Comparison of ENCODE assay signal across 27 cellular contexts in the genomic region with DNA sequence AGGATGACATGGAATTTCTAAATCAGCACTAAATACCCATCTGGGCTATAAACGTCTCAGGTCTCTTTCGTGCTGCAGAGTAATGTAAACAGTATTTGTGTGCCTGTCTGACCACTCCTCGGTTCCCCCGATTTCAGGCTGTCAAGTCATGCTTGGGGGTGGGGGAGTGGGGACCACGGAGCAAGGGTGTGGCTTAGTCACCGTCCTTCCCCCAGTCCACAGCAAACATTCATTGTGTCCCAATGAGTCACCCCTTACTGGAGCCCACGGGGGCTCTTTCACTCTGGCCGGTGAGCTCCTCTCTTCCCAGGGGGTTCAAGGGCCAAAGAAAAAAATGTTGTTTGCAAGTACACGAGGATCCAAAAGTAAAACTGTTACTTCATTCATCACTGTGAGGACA.
DNase-seq lines count a peak whose midpoint lies in the region; ATAC-seq, FAIRE-seq and TF ChIP-seq lines count a peak whose summit lies in the region.
"Had no signal": no experiment of that assay in that cellular context is flagged by ENCODE, and none has a peak within 500 bp of the region (broad histone marks: within the 10 kb centered on the region; RNA-seq: fewer than 3 reads in every experiment).

No MANE protein-coding gene starts in this region.

- H3K36me3 Mint-ChIP-seq in astrocyte (ENCODE audit: low read depth, unreplicated experiment) (no peaks in the 10 kb centered on the region), endothelial cell (ENCODE audit: low read depth, unreplicated experiment) (peaks cover 9% of the 10 kb centered on the region)

- H3K4me3 ChIP-seq in astrocyte (ENCODE audit: insufficient read depth, low read depth, low read length): no peak overlapping the region
- H3K4me3 ChIP-seq in mesodermal cell (ENCODE audit: extremely low read depth, insufficient read depth, low read length, poor library complexity, severe bottlenecking): no peak overlapping the region
- no peak overlapping the region for H3K4me3 ChIP-seq in aorta (ENCODE audit: low read length in 2 of 2)
- no peak overlapping the region for H3K4me3 ChIP-seq in pancreas
- H3K4me3 ChIP-seq: gastrocnemius medialis, HAP-1, upper lobe of left lung had no signal

- H3K9ac ChIP-seq in astrocyte (ENCODE audit: low read length): peak overlapping the region; percentile 58
- H3K9ac ChIP-seq: KMS-11 had no signal

- TF ChIP-seq CTCF in astrocyte (IDR thresholded peaks at IDR 0.05; ENCODE audit: insufficient read depth, low read depth, low read length) (no peak), endothelial cell (IDR thresholded peaks at IDR 0.05; ENCODE audit: unreplicated experiment) (no peak), pancreas (IDR thresholded peaks at IDR 0.05) (no peak)

- no peak overlapping the region for H3K4me3 Mint-ChIP-seq in astrocyte (ENCODE audit: unreplicated experiment)
- no peak overlapping the region for H3K4me3 Mint-ChIP-seq in endothelial cell (ENCODE audit: unreplicated experiment)
- H3K4me3 Mint-ChIP-seq: activated CD4-positive, alpha-beta T cell treated with anti-CD3 and anti-CD28 coated beads, Interleukin-2, amount 10 ng/mL, durations not matched to agents 24 days and 14 days; activated T-cell treated with anti-CD3 and anti-CD28 coated beads, Interleukin-2, amount 50 U/mL, for 72 hours; T-helper 17 cell had no signal

- H3K4me2 ChIP-seq in astrocyte (ENCODE audit: low read length): peak overlapping the region; percentile 62
- H3K4me2 ChIP-seq: KMS-11 had no signal

- H3K4me1 Mint-ChIP-seq in astrocyte (ENCODE audit: low read depth, unreplicated experiment) (peaks cover 16% of the 10 kb centered on the region), endothelial cell (ENCODE audit: unreplicated experiment) (no peaks in the 10 kb centered on the region)
- H3K4me1 Mint-ChIP-seq: T-helper 17 cell had no signal

- H3K27me3 ChIP-seq in astrocyte (ENCODE audit: insufficient read depth, low read length) (no peaks in the 10 kb centered on the region), aorta (ENCODE audit: control insufficient read depth in 1 of 2, insufficient read depth in 2 of 2, low read length in 1 of 2) (no peaks in the 10 kb centered on the region), pancreas (no peaks in the 10 kb centered on the region)
- H3K27me3 ChIP-seq: gastrocnemius medialis, neutrophil, upper lobe of left lung had no signal

- H3K9me3 ChIP-seq in astrocyte (ENCODE audit: insufficient read depth, low read depth, low read length): no peaks in the 10 kb centered on the region
- H3K9me3 ChIP-seq in mesodermal cell (ENCODE audit: control insufficient read depth, low read length): peaks cover 6% of the 10 kb centered on the region
- H3K9me3 ChIP-seq in aorta (ENCODE audit: control insufficient read depth, low read length): no peaks in the 10 kb centered on the region
- no peaks in the 10 kb centered on the region for H3K9me3 ChIP-seq in pancreas
- H3K9me3 ChIP-seq: gastrocnemius medialis, HAP-1, neutrophil, upper lobe of left lung had no signal

- intact Hi-C loops in aorta (cut with DNase I) (no loop called here), pancreas (cut with DNase I) (no loop called here)

- H2AFZ ChIP-seq in astrocyte (ENCODE audit: low read depth, low read length): no peak overlapping the region

- no peaks in the 10 kb centered on the region for H4K20me1 ChIP-seq in astrocyte (ENCODE audit: insufficient read depth, low read length)

- H3K4me1 ChIP-seq in astrocyte (ENCODE audit: insufficient read depth, low read length) (peaks cover 26% of the 10 kb centered on the region), mesodermal cell (ENCODE audit: control insufficient read depth, insufficient read depth, low read length, poor library complexity, severe bottlenecking) (peaks cover 24% of the 10 kb centered on the region), aorta (ENCODE audit: control insufficient read depth in 1 of 2, insufficient read depth in 2 of 2, low read length in 2 of 2) (no peaks in the 10 kb centered on the region), pancreas (no peaks in the 10 kb centered on the region)
- H3K4me1 ChIP-seq: gastrocnemius medialis, HAP-1, upper lobe of left lung had no signal

- H3K27ac Mint-ChIP-seq in astrocyte (ENCODE audit: unreplicated experiment) (peak overlapping the region; percentile 34), endothelial cell (ENCODE audit: unreplicated experiment) (no peak overlapping the region)
- H3K27ac Mint-ChIP-seq: activated CD4-positive, alpha-beta T cell treated with anti-CD3 and anti-CD28 coated beads, Interleukin-2, amount 10 ng/mL, durations not matched to agents 24 days and 14 days; activated T-cell treated with anti-CD3 and anti-CD28 coated beads, Interleukin-2, amount 50 U/mL, for 72 hours; T-helper 17 cell had no signal

- H3K27ac ChIP-seq in astrocyte (ENCODE audit: low read depth, low read length): peak overlapping the region; percentile 86
- peak overlapping the region; percentile 37 for H3K27ac ChIP-seq in mesodermal cell (ENCODE audit: low read depth, low read length, severe bottlenecking)
- no peak overlapping the region for H3K27ac ChIP-seq in aorta (ENCODE audit: low read depth in 1 of 2, low read length in 2 of 2)
- H3K27ac ChIP-seq in pancreas: no peak overlapping the region
- H3K27ac ChIP-seq: gastrocnemius medialis, KMS-11, neutrophil, upper lobe of left lung had no signal

- no peaks in the 10 kb centered on the region for H3K79me2 ChIP-seq in astrocyte (ENCODE audit: insufficient read depth, low read length)

- H3K9me3 Mint-ChIP-seq in astrocyte (ENCODE audit: unreplicated experiment) (no peaks in the 10 kb centered on the region), endothelial cell (ENCODE audit: unreplicated experiment) (no peaks in the 10 kb centered on the region)
- H3K9me3 Mint-ChIP-seq: activated CD4-positive, alpha-beta T cell treated with anti-CD3 and anti-CD28 coated beads, Interleukin-2, amount 10 ng/mL, durations not matched to agents 24 days and 14 days had no signal

- ATAC-seq in aorta (ENCODE audit: low FRiP score) (no peak), pancreas (no peak)
- ATAC-seq: activated T-cell treated with anti-CD3 and anti-CD28 coated beads, Interleukin-2, amount 50 U/mL, for 72 hours; gastrocnemius medialis; T-helper 17 cell had no signal

- FAIRE-seq in HTR-8/SVneo (lab: Jason Lieb, UNC) (peak; percentile 72), astrocyte (lab: Jason Lieb, UNC) (no peak), pancreas (lab: Jason Lieb, UNC) (no peak)

- H3K27me3 Mint-ChIP-seq in astrocyte (ENCODE audit: low read depth, unreplicated experiment) (no peaks in the 10 kb centered on the region), endothelial cell (ENCODE audit: unreplicated experiment) (peaks cover 4% of the 10 kb centered on the region)
- H3K27me3 Mint-ChIP-seq: activated CD4-positive, alpha-beta T cell treated with anti-CD3 and anti-CD28 coated beads, Interleukin-2, amount 10 ng/mL, durations not matched to agents 24 days and 14 days had no signal

- 38 to 73% methylated on average over 1 to 6 of the region's 9 CpGs for WGBS in mesodermal cell (ENCODE audit: insufficient coverage in 2 of 2), 2 experiments
- WGBS in aorta, 2 donors: 8 to 19% methylated on average over 9 of the region's 9 CpGs
- WGBS in pancreas, 2 donors: 35 to 36% methylated on average over 9 of the region's 9 CpGs

- H3K36me3 ChIP-seq in astrocyte (ENCODE audit: insufficient read depth, low read length) (no peaks in the 10 kb centered on the region), mesodermal cell (ENCODE audit: control insufficient read depth, insufficient read depth, low read length) (no peaks in the 10 kb centered on the region), aorta (ENCODE audit: control insufficient read depth in 1 of 2, insufficient read depth in 2 of 2, low read length in 1 of 2) (no peaks in the 10 kb centered on the region), pancreas (no peaks in the 10 kb centered on the region)
- H3K36me3 ChIP-seq: gastrocnemius medialis, HAP-1, neutrophil, upper lobe of left lung had no signal

- peak; percentile 29 for DNase-seq in COLO668 (lab: John Stamatoyannopoulos, UW; ENCODE audit: unreplicated experiment)
- DNase-seq in HTR-8/SVneo (ENCODE audit: insufficient read length, low spot score): peak; percentile 73
- peak; percentile 66 for DNase-seq in astrocyte (ENCODE audit: low read depth)
- DNase-seq in aorta: no peak
- DNase-seq in endothelial cell (ENCODE audit: low spot score): no peak
- no peak for DNase-seq in pancreas
- DNase-seq in DMS153 (lab: John Stamatoyannopoulos, UW): no peak
- DNase-seq: activated CD4-positive, alpha-beta T cell treated with anti-CD3 and anti-CD28 coated beads, Interleukin-2, amount 10 ng/mL, durations not matched to agents 24 days and 14 days; activated naive CD4-positive, alpha-beta T cell treated with anti-CD3 and anti-CD28 coated beads, Interleukin-2, amount 50 U/mL, for 16 hours; activated T-cell treated with anti-CD3 and anti-CD28 coated beads, Interleukin-2, amount 50 U/mL, for 72 hours; anterior cingulate cortex; C1 segment of cervical spinal cord; Calu3; cerebellar nuclear complex; effector CD8-positive, alpha-beta T cell; gastrocnemius medialis; NCI-H2029; NCI-H2227 treated with DMSO at 0.1 percent for 48 hours; NCI-H82; OCI-M1; retina; T-helper 17 cell had no signal

Comparison
In these comparisons a context has a peak if more than half of its experiments do, and no peak if none do; other contexts are left out.
1. DNase-seq: peak in COLO668 (single experiment), HTR-8/SVneo (single experiment) and astrocyte (single experiment); none in aorta (0 of 2), endothelial cell (single experiment), pancreas (0 of 6) and DMS153 (single experiment).
2. H3K27ac ChIP-seq: peak in astrocyte (single experiment) and mesodermal cell (single experiment); none in aorta (0 of 2) and pancreas (0 of 4).